ENCODE assay signal across 1 cellular context in genomic region chr3:148262980-148263379, GRCh38.
TF ChIP-seq lines count a peak whose summit lies in the region.

No MANE protein-coding gene starts in this region.

TF ChIP-seq in HepG2, 621 proteins besides CTCF, POLR2A, EP300 and RAD21 (continued from another document and continues in another):
- TF ChIP-seq AHDC1 (CRISPR knock-in tag; IDR thresholded peaks at IDR 0.05; ENCODE audit: borderline replicate concordance) (peak; percentile 75; the same call in 1 of the 2 replicates), ZNF232 (CRISPR knock-in tag; IDR thresholded peaks at IDR 0.05; ENCODE audit: borderline replicate concordance) (no peak), SRSF1 (optimal IDR thresholded peaks at IDR 0.05; ENCODE audit: low read depth, low read length) (no peak), PBX2 (CRISPR knock-in tag; IDR thresholded peaks at IDR 0.05) (no peak), SMAD9 (CRISPR knock-in tag; IDR thresholded peaks at IDR 0.05) (no peak), MIXL1 (CRISPR knock-in tag; IDR thresholded peaks at IDR 0.05) (peak; percentile 79), ZNF431 (CRISPR knock-in tag; IDR thresholded peaks at IDR 0.05; ENCODE audit: borderline replicate concordance, low read depth) (no peak), ZNF292 (CRISPR knock-in tag; IDR thresholded peaks at IDR 0.05; ENCODE audit: borderline replicate concordance, low read depth) (no peak), ZNF33B (CRISPR knock-in tag; IDR thresholded peaks at IDR 0.05) (no peak), GPBP1L1 (CRISPR knock-in tag; IDR thresholded peaks at IDR 0.05) (no peak), THRA (CRISPR knock-in tag; IDR thresholded peaks at IDR 0.05; ENCODE audit: borderline replicate concordance) (no peak), KMT2B (CRISPR knock-in tag; IDR thresholded peaks at IDR 0.05) (no peak), MAFK (conservative IDR thresholded peaks at IDR 0.05 in 1 of 2, IDR thresholded peaks at IDR 0.05 in 1 of 2; ENCODE audit: low read length in 2 of 2) (no peak), ATF7-NPFF (CRISPR knock-in tag; IDR thresholded peaks at IDR 0.05; ENCODE audit: low read depth) (no peak), ZNF552 (CRISPR knock-in tag; IDR thresholded peaks at IDR 0.05; ENCODE audit: borderline replicate concordance) (no peak), HMG20A (CRISPR knock-in tag; IDR thresholded peaks at IDR 0.05; ENCODE audit: borderline replicate concordance) (peak; percentile 77; the same call in 1 of the 2 replicates), ZNF207 (IDR thresholded peaks at IDR 0.05; ENCODE audit: borderline replicate concordance) (no peak), PHF5A (CRISPR knock-in tag; IDR thresholded peaks at IDR 0.05; ENCODE audit: low read depth, unreplicated experiment) (no peak), POLR2AphosphoS2 (IDR thresholded peaks at IDR 0.05; ENCODE audit: low read depth, low read length) (no peak), MAZ (IDR thresholded peaks at IDR 0.05; ENCODE audit: borderline replicate concordance, low read depth, low read length) (no peak), MAZ (CRISPR knock-in tag; IDR thresholded peaks at IDR 0.05; ENCODE audit: low read depth) (no peak), ZNF281 (CRISPR knock-in tag; IDR thresholded peaks at IDR 0.05; ENCODE audit: borderline replicate concordance) (no peak), MYC (CRISPR knock-in tag; IDR thresholded peaks at IDR 0.05; ENCODE audit: borderline replicate concordance) (no peak), TFDP1 (CRISPR knock-in tag; IDR thresholded peaks at IDR 0.05; ENCODE audit: borderline replicate concordance) (no peak), ZNF496 (CRISPR knock-in tag; IDR thresholded peaks at IDR 0.05; ENCODE audit: insufficient replicate concordance) (no peak), ZBTB49 (CRISPR knock-in tag; IDR thresholded peaks at IDR 0.05; ENCODE audit: borderline replicate concordance) (no peak), RARA (CRISPR knock-in tag; IDR thresholded peaks at IDR 0.05) (peak; percentile 59), SIX4 (CRISPR knock-in tag; IDR thresholded peaks at IDR 0.05) (no peak), KDM4B (CRISPR knock-in tag; IDR thresholded peaks at IDR 0.05) (no peak), ZNF556 (CRISPR knock-in tag; IDR thresholded peaks at IDR 0.05; ENCODE audit: borderline replicate concordance) (no peak), ZNF230 (CRISPR knock-in tag; IDR thresholded peaks at IDR 0.05) (no peak), MYPOP (CRISPR knock-in tag; IDR thresholded peaks at IDR 0.05) (no peak), SNAPC4 (CRISPR knock-in tag; IDR thresholded peaks at IDR 0.05) (no peak), SRSF9 (IDR thresholded peaks at IDR 0.05; ENCODE audit: borderline replicate concordance, insufficient read depth, low read depth, low read length, poor library complexity, severe bottlenecking) (no peak), ZNF550 (CRISPR knock-in tag; IDR thresholded peaks at IDR 0.05; ENCODE audit: borderline replicate concordance) (no peak), ZNF460 (CRISPR knock-in tag; IDR thresholded peaks at IDR 0.05; ENCODE audit: borderline replicate concordance) (no peak), RFX5 (IDR thresholded peaks at IDR 0.05; ENCODE audit: low read depth, low read length) (no peak), YY1 (IDR thresholded peaks at IDR 0.05; ENCODE audit: insufficient read depth, insufficient replicate concordance, low read depth, low read length) (no peak)
